Comparison of ENCODE assay signal across 11 cellular contexts in the genomic region with DNA sequence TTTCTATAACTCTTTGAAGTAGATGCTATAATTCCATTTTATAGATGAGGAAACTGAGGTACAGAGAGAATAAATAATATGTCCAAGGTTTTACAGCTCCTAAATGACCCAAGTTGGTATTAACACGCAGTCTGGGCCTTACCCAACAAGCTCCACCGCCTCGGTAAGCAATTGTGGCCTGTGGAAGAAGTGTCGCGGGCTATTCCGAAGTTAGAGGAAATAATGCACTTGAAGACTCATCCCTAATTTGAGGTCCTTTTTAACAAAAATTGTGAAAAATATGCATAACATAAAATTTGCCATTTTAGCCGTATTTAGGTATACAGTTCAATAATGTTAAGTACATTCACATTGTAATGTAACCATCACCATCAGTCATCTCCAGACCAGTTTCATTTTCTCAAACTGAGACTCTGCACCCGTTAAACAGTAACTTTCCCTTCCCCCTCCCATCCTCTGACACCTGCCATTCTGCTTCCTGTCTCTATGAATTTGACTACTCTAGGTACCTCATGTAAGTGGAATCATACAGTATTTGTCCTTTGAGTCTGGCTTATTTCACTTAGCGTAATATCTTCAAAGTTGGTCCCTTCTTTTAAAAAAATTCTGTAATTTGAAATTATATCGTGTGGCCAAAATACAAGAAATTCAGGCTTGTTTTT. TPM values are rescaled to one million over a fixed set of nuclear protein-coding genes. Genes with fewer than 3 reads are reported as not detected.
DNase-seq lines count a peak whose midpoint lies in the region; ATAC-seq and TF ChIP-seq lines count a peak whose summit lies in the region.
"Had no signal": no experiment of that assay in that cellular context is flagged by ENCODE, and none has a peak within 500 bp of the region (broad histone marks: within the 10 kb centered on the region; RNA-seq: fewer than 3 reads in every experiment).

No MANE protein-coding gene starts in this region.

- H3K9me3 ChIP-seq in tibial nerve = peaks cover 0 to 5% (median 0%) of the 10 kb centered on the region in 4 donors
- H3K9me3 ChIP-seq: sigmoid colon had no signal

- TF ChIP-seq CTCF in GM10248 (IDR thresholded peaks at IDR 0.05; ENCODE audit: control extremely low read depth, extremely low read depth, low read depth, missing control alignments) = no peak
- no peak for TF ChIP-seq CTCF in tibial nerve (IDR thresholded peaks at IDR 0.05)

- no peak overlapping the region for H3K4me3 ChIP-seq in tibial nerve
- H3K4me3 ChIP-seq: sigmoid colon had no signal

- DNase-seq in GM10248 (ENCODE audit: extremely low spot score) (peak; percentile 69), HUDEP-2 (lab: John Stamatoyannopoulos, UW; ENCODE audit: unreplicated experiment in 76 of 76) (no peak), tibial nerve (ENCODE audit: low spot score in 2 of 2) (no peak), Ammon's horn (ENCODE audit: low spot score) (no peak)
- DNase-seq in activated T-helper 1 cell treated with anti-CD3 and anti-CD28 coated beads, Interleukin-12 subunit alpha, Interleukin-12 subunit beta, Interleukin-2, Interleukin-4 antibody, amounts not matched to agents 30 ng/mL and 10 ng/mL and 1 ng/mL, durations not matched to agents 14 hours and 24 hours and 36 hours (ENCODE audit: low spot score) = peak; percentile 48
- DNase-seq in activated CD8-positive, alpha-beta memory T cell treated with anti-CD3 and anti-CD28 coated beads for 24 hours = no peak
- DNase-seq: kidney, OCI-M1, sigmoid colon had no signal

- H3K36me3 Mint-ChIP-seq in activated T-helper 1 cell treated with anti-CD3 and anti-CD28 coated beads, Interleukin-12 subunit alpha, Interleukin-12 subunit beta, Interleukin-2, Interleukin-4 antibody, amounts not matched to agents 30 ng/mL and 10 ng/mL and 1 ng/mL, durations not matched to agents 14 hours and 24 hours and 36 hours (ENCODE audit: low read depth) = peaks cover 64% of the 10 kb centered on the region

- H3K27ac ChIP-seq in tibial nerve = no peak overlapping the region
- H3K27ac ChIP-seq: sigmoid colon had no signal

- H3K4me3 Mint-ChIP-seq in activated T-helper 1 cell treated with anti-CD3 and anti-CD28 coated beads, Interleukin-12 subunit alpha, Interleukin-12 subunit beta, Interleukin-2, Interleukin-4 antibody, amounts not matched to agents 30 ng/mL and 10 ng/mL and 1 ng/mL, durations not matched to agents 14 hours and 24 hours and 36 hours = peak overlapping the region; percentile 50

- H3K27me3 Mint-ChIP-seq in activated T-helper 1 cell treated with anti-CD3 and anti-CD28 coated beads, Interleukin-12 subunit alpha, Interleukin-12 subunit beta, Interleukin-2, Interleukin-4 antibody, amounts not matched to agents 30 ng/mL and 10 ng/mL and 1 ng/mL, durations not matched to agents 14 hours and 24 hours and 36 hours (ENCODE audit: insufficient read depth) = no peaks in the 10 kb centered on the region

- TF ChIP-seq EP300 in tibial nerve (IDR thresholded peaks at IDR 0.05) = no peak

- H3K36me3 ChIP-seq in tibial nerve = peaks cover 10 to 100% (median 31%) of the 10 kb centered on the region in 3 donors

- peak overlapping the region; percentile 80 for H3K27ac Mint-ChIP-seq in activated T-helper 1 cell treated with anti-CD3 and anti-CD28 coated beads, Interleukin-12 subunit alpha, Interleukin-12 subunit beta, Interleukin-2, Interleukin-4 antibody, amounts not matched to agents 30 ng/mL and 10 ng/mL and 1 ng/mL, durations not matched to agents 14 hours and 24 hours and 36 hours

- peak; percentile 70 for ATAC-seq in GM19372 (IDR thresholded peaks at IDR 0.05; ENCODE audit: low read depth, unreplicated experiment)
- ATAC-seq in HG03045 (IDR thresholded peaks at IDR 0.05; ENCODE audit: unreplicated experiment) = peak; percentile 68

- intact Hi-C loops in activated T-helper 1 cell treated with anti-CD3 and anti-CD28 coated beads, Interleukin-12 subunit alpha, Interleukin-12 subunit beta, Interleukin-2, Interleukin-4 antibody, amounts not matched to agents 30 ng/mL and 10 ng/mL and 1 ng/mL, durations not matched to agents 14 hours and 24 hours and 36 hours (cut with micrococcal nuclease) = loop anchor here (1.0 to 5.0 kb wide), 2 partner anchors 18 to 35 kb away; partner anchors contain the start of genes CIB2 and IDH3A

- H3K4me1 ChIP-seq in tibial nerve = peaks cover 0 to 4% (median 0%) of the 10 kb centered on the region in 4 donors
- H3K4me1 ChIP-seq: sigmoid colon had no signal

- H3K9me3 Mint-ChIP-seq in activated T-helper 1 cell treated with anti-CD3 and anti-CD28 coated beads, Interleukin-12 subunit alpha, Interleukin-12 subunit beta, Interleukin-2, Interleukin-4 antibody, amounts not matched to agents 30 ng/mL and 10 ng/mL and 1 ng/mL, durations not matched to agents 14 hours and 24 hours and 36 hours = no peaks in the 10 kb centered on the region

- POLR2A ChIA-PET in GM10248 (lab: Yijun Ruan, JAX) = no interaction called here

- 92 to 93% methylated on average over 10 of the region's 10 CpGs for WGBS in tibial nerve, 2 donors

- H3K4me1 Mint-ChIP-seq in activated T-helper 1 cell treated with anti-CD3 and anti-CD28 coated beads, Interleukin-12 subunit alpha, Interleukin-12 subunit beta, Interleukin-2, Interleukin-4 antibody, amounts not matched to agents 30 ng/mL and 10 ng/mL and 1 ng/mL, durations not matched to agents 14 hours and 24 hours and 36 hours (ENCODE audit: low read depth) = peaks cover 44% of the 10 kb centered on the region

- no peak for TF ChIP-seq POLR2A in tibial nerve (IDR thresholded peaks at IDR 0.05)

- no peaks in the 10 kb centered on the region for H3K27me3 ChIP-seq in tibial nerve
- H3K27me3 ChIP-seq: sigmoid colon had no signal

- CTCF ChIA-PET in GM10248 (lab: Yijun Ruan, JAX) = interaction anchor here (1.0 to 6.9 kb wide), 6 partner anchors 10 to 584 kb away, joined by 3 to 45 read pairs (median 6); partner anchors contain the start of gene CIB2

RNA-seq across cellular contexts. Expression of gene IDH3A, which starts 18.2 kb away (rescaled TPM):
- 160 and 163 TPM in 2 replicates for total RNA-seq in activated T-helper 1 cell treated with anti-CD3 and anti-CD28 coated beads, Interleukin-12 subunit alpha, Interleukin-12 subunit beta, Interleukin-2, Interleukin-4 antibody, amounts not matched to agents 30 ng/mL and 10 ng/mL and 1 ng/mL, durations not matched to agents 14 hours and 24 hours and 36 hours
- 10 to 100 TPM; 46.9 to 70.7 (median 63.4) TPM for total RNA-seq in tibial nerve

RNA-seq across cellular contexts. Expression of gene CIB2, which starts 36.1 kb away (rescaled TPM):
- 1.2 and 1.9 TPM in 2 replicates for total RNA-seq in activated T-helper 1 cell treated with anti-CD3 and anti-CD28 coated beads, Interleukin-12 subunit alpha, Interleukin-12 subunit beta, Interleukin-2, Interleukin-4 antibody, amounts not matched to agents 30 ng/mL and 10 ng/mL and 1 ng/mL, durations not matched to agents 14 hours and 24 hours and 36 hours
- 10 to 100 TPM in 1 of 4 donors, 1 to 10 TPM in 2, under 1 TPM in 1; 0.63 to 11.0 (median 2.8) TPM for total RNA-seq in tibial nerve

Comparison
In these comparisons a context has a peak if more than half of its experiments do, and no peak if none do; other contexts are left out.
1. DNase-seq: peak in GM10248 (single experiment) and activated T-helper 1 cell treated with anti-CD3 and anti-CD28 coated beads, Interleukin-12 subunit alpha, Interleukin-12 subunit beta, Interleukin-2, Interleukin-4 antibody, amounts not matched to agents 30 ng/mL and 10 ng/mL and 1 ng/mL, durations not matched to agents 14 hours and 24 hours and 36 hours (single experiment); none in HUDEP-2 (0 of 76), tibial nerve (0 of 2), Ammon's horn (single experiment) and activated CD8-positive, alpha-beta memory T cell treated with anti-CD3 and anti-CD28 coated beads for 24 hours (single experiment).